16 cellular contexts compared by ENCODE assay signal in genomic region chr1:116409751-116410182, GRCh38. TPM values are rescaled to one million over a fixed set of nuclear protein-coding genes. Genes with fewer than 3 reads are reported as not detected.
DNase-seq lines count a peak whose midpoint lies in the region; ATAC-seq and TF ChIP-seq lines count a peak whose summit lies in the region.
"Had no signal": no experiment of that assay in that cellular context is flagged by ENCODE, and none has a peak within 500 bp of the region (broad histone marks: within the 10 kb centered on the region; RNA-seq: fewer than 3 reads in every experiment).

No MANE protein-coding gene starts in this region.

- H3K4me3 ChIP-seq in A673 (ENCODE audit: low read depth, low read length, poor library complexity, severe bottlenecking) (no peak overlapping the region), esophagus squamous epithelium (no peak overlapping the region), mesendoderm (ENCODE audit: low read length) (no peak overlapping the region)
- H3K4me3 ChIP-seq: thoracic aorta had no signal

- no peak overlapping the region for H2BK5ac ChIP-seq in mesendoderm (ENCODE audit: low read length)

- no peaks in the 10 kb centered on the region for H3K79me2 ChIP-seq in mesendoderm (ENCODE audit: control insufficient read depth, insufficient read depth, low read length)

- no peak overlapping the region for H4K8ac ChIP-seq in mesendoderm (ENCODE audit: low read depth, low read length)

- no peak overlapping the region for H2AK5ac ChIP-seq in mesendoderm (ENCODE audit: low read length)

- H3K4me2 ChIP-seq in mesendoderm (ENCODE audit: low read length): no peak overlapping the region

- no peaks in the 10 kb centered on the region for H3K79me1 ChIP-seq in mesendoderm (ENCODE audit: low read length)

- DNase-seq in A673 (ENCODE audit: low spot score) (no peak), SW480 (ENCODE audit: low spot score) (peak; percentile 26), esophagus squamous epithelium (lab: John Stamatoyannopoulos, UW) (no peak), mesendoderm (peak; percentile 10), NCI-H187 treated with DMSO at 0.1 percent for 48 hours (lab: John Stamatoyannopoulos, UW) (no peak), HPDE6-E6E7 (ENCODE audit: extremely low spot score) (no peak), foreskin melanocyte (no peak)
- DNase-seq: activated CD4-positive, CD25-positive, alpha-beta regulatory T cell; activated naive CD4-positive, alpha-beta T cell treated with anti-CD3 and anti-CD28 coated beads, Interleukin-2, amount 10 ng/mL, durations not matched to agents 7 days and 5 days; central memory CD4-positive, alpha-beta T cell; left colon; NCI-H446 treated with DMSO at 0.1 percent for 48 hours; retina; stimulated activated CD4-positive, alpha-beta T cell treated with anti-CD3 and anti-CD28 coated beads, Interleukin-1b, Interleukin-23, amount 100 ng/mL, for 48 hours had no signal

- H3K18ac ChIP-seq in mesendoderm (ENCODE audit: low read length): no peak overlapping the region

- H3K27me3 ChIP-seq in A673 (replicated peaks; ENCODE audit: insufficient read depth, low read depth, low read length, poor library complexity): no peaks in the 10 kb centered on the region
- no peaks in the 10 kb centered on the region for H3K27me3 ChIP-seq in esophagus squamous epithelium
- no peaks in the 10 kb centered on the region for H3K27me3 ChIP-seq in mesendoderm (ENCODE audit: insufficient read depth, low read length, poor library complexity)

- no TSS peak for BruUV-seq in A673 (replicated peaks; lab: Mats Ljungman, UMichigan)

- no peak for ATAC-seq in HG03378 (IDR thresholded peaks at IDR 0.05; ENCODE audit: unreplicated experiment)

- no peak overlapping the region for H3K4ac ChIP-seq in mesendoderm (ENCODE audit: low read depth, low read length)

- POLR2A ChIA-PET in A673 (lab: Charles Lee; ENCODE audit: low non-redundant PET): interaction anchor here (0.6 kb wide), 1 partner anchor 19 kb away, joined by 3 read pairs; no protein-coding TSS in a partner anchor

- H3K9me3 ChIP-seq in A673 (ENCODE audit: low read depth, low read length, poor library complexity, severe bottlenecking) (no peaks in the 10 kb centered on the region), esophagus squamous epithelium (no peaks in the 10 kb centered on the region)
- H3K9me3 ChIP-seq: thoracic aorta had no signal

- TF ChIP-seq CTCF in A673 (conservative IDR thresholded peaks at IDR 0.05; ENCODE audit: low read depth, low read length) (no peak), esophagus squamous epithelium (IDR thresholded peaks at IDR 0.05) (peak in 1 of 6 experiments; percentile 13)

- CTCF ChIA-PET in A673 (lab: Charles Lee): no interaction called here

- H3K36me3 ChIP-seq in A673 (ENCODE audit: insufficient read depth, low read length, poor library complexity, severe bottlenecking) (peaks cover 64% of the 10 kb centered on the region), esophagus squamous epithelium (peaks cover 10 to 37% (median 19%) of the 10 kb centered on the region in 3 donors), mesendoderm (ENCODE audit: control insufficient read depth, insufficient read depth, low read length) (peaks cover 23% of the 10 kb centered on the region)

- 42 to 60% methylated on average over 8 of the region's 8 CpGs for WGBS in esophagus squamous epithelium, 2 donors
- no CpG with 5 or more reads among the region's 8 CpGs for WGBS in mesendoderm (ENCODE audit: extremely low coverage, insufficient coverage, low lambda C conversion rate)

- H3K27ac ChIP-seq in A673 (ENCODE audit: low read depth, low read length, poor library complexity, severe bottlenecking): peak overlapping the region; percentile 52
- H3K27ac ChIP-seq in esophagus squamous epithelium: peak overlapping the region in 3 of 4 donors; percentile 68
- H3K27ac ChIP-seq in mesendoderm (ENCODE audit: low read depth, low read length): no peak overlapping the region
- H3K27ac ChIP-seq: thoracic aorta had no signal

- no peak overlapping the region for H4K5ac ChIP-seq in mesendoderm (ENCODE audit: low read length)

- H3K23ac ChIP-seq in mesendoderm (ENCODE audit: low read length): no peak overlapping the region

- TF ChIP-seq POLR2A in esophagus squamous epithelium (IDR thresholded peaks at IDR 0.05): no peak

- H3K4me1 ChIP-seq in A673 (ENCODE audit: insufficient read depth, low read length, poor library complexity, severe bottlenecking) (peaks cover 24% of the 10 kb centered on the region), esophagus squamous epithelium (peaks cover 4 to 86% (median 9%) of the 10 kb centered on the region in 3 donors), mesendoderm (ENCODE audit: control insufficient read depth, low read depth, low read length) (peaks cover under 1% of the 10 kb centered on the region)

- no peak overlapping the region for H2BK120ac ChIP-seq in mesendoderm (ENCODE audit: low read depth, low read length)

- intact Hi-C loops in A673 (cut with micrococcal nuclease; ENCODE audit: unreplicated experiment): loop anchor here (1.0 to 5.0 kb wide), 2 partner anchors 76 to 272 kb away; no protein-coding TSS in a partner anchor
- intact Hi-C loops in esophagus squamous epithelium (cut with DNase I): no loop called here

- no peak overlapping the region for H3K9ac ChIP-seq in mesendoderm (ENCODE audit: low read length)

- no peak overlapping the region for H3K56ac ChIP-seq in mesendoderm (ENCODE audit: low read length)

- no peak overlapping the region for H2BK15ac ChIP-seq in mesendoderm (replicated peaks; ENCODE audit: low read depth)

RNA-seq across cellular contexts. Expression of gene ATP1A1, which starts 36.7 kb away (rescaled TPM):
- total RNA-seq in A673 (2021): 1,293 and 1,420 TPM in 2 replicates
- 100 to 1,000 TPM; 310 to 443 (median 391) TPM for total RNA-seq in esophagus squamous epithelium
- 182 TPM for polyA plus RNA-seq in mesendoderm (2013, experiment 1 of 2)
- 180 TPM for polyA plus RNA-seq in mesendoderm (2013, experiment 2 of 2)

Comparison
In these comparisons a context has a peak if more than half of its experiments do, and no peak if none do; other contexts are left out.
1. DNase-seq: peak in SW480 (single experiment) and mesendoderm (single experiment); none in A673 (single experiment), esophagus squamous epithelium (single experiment), NCI-H187 treated with DMSO at 0.1 percent for 48 hours (single experiment), HPDE6-E6E7 (single experiment) and foreskin melanocyte (single experiment).